17 cellular contexts compared by ENCODE assay signal in genomic region chr1:53291574-53291973, GRCh38. TPM values are rescaled to one million over a fixed set of nuclear protein-coding genes. Genes with fewer than 3 reads are reported as not detected.
A peak's percentile ranks its signal among the peaks of the same experiment; 100 is the strongest.
DNase-seq lines count a peak whose midpoint lies in the region; ATAC-seq and TF ChIP-seq lines count a peak whose summit lies in the region.
"Had no signal": no experiment of that assay in that cellular context is flagged by ENCODE, and none has a peak within 500 bp of the region (broad histone marks: within the 10 kb centered on the region; RNA-seq: fewer than 3 reads in every experiment).

No MANE protein-coding gene starts in this region.

- H3K4me1 ChIP-seq in sigmoid colon, result peaks cover 0 to 8% (median 0%) of the 10 kb centered on the region in 4 donors

- H3K36me3 Mint-ChIP-seq in effector memory CD8-positive, alpha-beta T cell (ENCODE audit: insufficient read depth), result no peaks in the 10 kb centered on the region

- TF ChIP-seq CTCF in 22Rv1 (IDR thresholded peaks at IDR 0.05) (0 out of 2 replicates have a peak, but pooled peaks have one; percentile 10), GM06990 (IDR thresholded peaks at IDR 0.05; ENCODE audit: insufficient read depth, low read length, poor library complexity, severe bottlenecking) (peak; percentile 13), sigmoid colon (IDR thresholded peaks at IDR 0.05) (no peak)

- DNase-seq in GM06990 (ENCODE audit: extremely low read depth, insufficient read length) (no peak), OCI-M1 (lab: John Stamatoyannopoulos, UW) (peak; percentile 48), SHP77 treated with DMSO at 0.1 percent for 48 hours (lab: John Stamatoyannopoulos, UW) (no peak), sigmoid colon (no peak)
- no peak for DNase-seq in effector memory CD8-positive, alpha-beta T cell
- DNase-seq: activated CD4-positive, alpha-beta T cell treated with anti-CD3 and anti-CD28 coated beads for 1 hour; activated T-cell treated with anti-CD3 and anti-CD28 coated beads, Interleukin-2, amount 50 U/mL, for 4 hours; adrenal gland; DMS53; hippocampal formation; NCI-H1048; stimulated activated CD4-positive, alpha-beta T cell treated with anti-CD3 and anti-CD28 coated beads, Interleukin-15, amount 100 ng/mL, for 24 hours had no signal

- peaks cover 24% of the 10 kb centered on the region for H3K36me3 ChIP-seq in GM06990 (ENCODE audit: control insufficient read depth, insufficient read depth, low read length)
- no peaks in the 10 kb centered on the region for H3K36me3 ChIP-seq in sigmoid colon
- H3K36me3 ChIP-seq: adrenal gland, esophagus muscularis mucosa, prostate gland had no signal

- H3K27me3 ChIP-seq in GM06990 (replicated peaks; ENCODE audit: control insufficient read depth, insufficient read depth, low read length) (no peaks in the 10 kb centered on the region), sigmoid colon (no peaks in the 10 kb centered on the region)
- H3K27me3 ChIP-seq: adrenal gland, esophagus muscularis mucosa had no signal

- no peaks in the 10 kb centered on the region for H3K9me3 ChIP-seq in sigmoid colon
- H3K9me3 ChIP-seq: adrenal gland, esophagus muscularis mucosa, prostate gland had no signal

- intact Hi-C loops in sigmoid colon (cut with DNase I), result no loop called here

- H3K27ac ChIP-seq in 22Rv1, result no peak overlapping the region
- H3K27ac ChIP-seq in sigmoid colon, result no peak overlapping the region
- H3K27ac ChIP-seq: adrenal gland, esophagus muscularis mucosa, prostate gland had no signal

- no peak overlapping the region for H3K4me3 ChIP-seq in GM06990 (replicated peaks; ENCODE audit: low read depth, low read length)
- no peak overlapping the region for H3K4me3 ChIP-seq in sigmoid colon
- H3K4me3 ChIP-seq: adrenal gland, esophagus muscularis mucosa, prostate gland had no signal

- H3K4me3 Mint-ChIP-seq in effector memory CD8-positive, alpha-beta T cell, result no peak overlapping the region
- H3K4me3 Mint-ChIP-seq: activated T-cell treated with anti-CD3 and anti-CD28 coated beads, Interleukin-2, amount 50 U/mL, for 4 hours had no signal

- peak overlapping the region; percentile 72 to 78 for H3K27ac Mint-ChIP-seq in effector memory CD8-positive, alpha-beta T cell

- no peak for TF ChIP-seq POLR2A in sigmoid colon (IDR thresholded peaks at IDR 0.05)

- no peak for ATAC-seq in effector memory CD8-positive, alpha-beta T cell (replicated peaks)
- ATAC-seq in GM18909 (IDR thresholded peaks at IDR 0.05; ENCODE audit: poor library complexity, unreplicated experiment), result no peak
- ATAC-seq in HG03342 (IDR thresholded peaks at IDR 0.05; ENCODE audit: unreplicated experiment), result no peak
- ATAC-seq: activated T-cell treated with anti-CD3 and anti-CD28 coated beads, Interleukin-2, amount 50 U/mL, for 4 hours had no signal

- no peak for TF ChIP-seq EP300 in sigmoid colon (IDR thresholded peaks at IDR 0.05)

- H3K27me3 Mint-ChIP-seq in effector memory CD8-positive, alpha-beta T cell, result no peaks in the 10 kb centered on the region

- H3K9me3 Mint-ChIP-seq in effector memory CD8-positive, alpha-beta T cell, result no peaks in the 10 kb centered on the region
- H3K9me3 Mint-ChIP-seq: activated T-cell treated with anti-CD3 and anti-CD28 coated beads, Interleukin-2, amount 50 U/mL, for 4 hours had no signal

- 95 to 97% methylated on average over 2 of the region's 2 CpGs for WGBS in sigmoid colon, 2 donors

- H3K4me1 Mint-ChIP-seq in effector memory CD8-positive, alpha-beta T cell (ENCODE audit: low read depth in 2 of 2), result peaks cover 33 to 35% of the 10 kb centered on the region in 2 donors

RNA-seq across cellular contexts. Expression of gene LRP8, which starts 36.3 kb away (rescaled TPM):
- total RNA-seq in sigmoid colon, result 1 to 10 TPM; 1.1 to 1.7 (median 1.2) TPM
- 1 to 10 TPM in 2 of 3 donors, under 1 TPM in 1; 0.69 to 7.8 (median 3.0) TPM for polyA plus RNA-seq in sigmoid colon

RNA-seq across cellular contexts. Expression of gene MAGOH, which starts 53.3 kb away (rescaled TPM):
- total RNA-seq in sigmoid colon, result 10 to 100 TPM; 12.2 to 46.4 (median 28.7) TPM
- polyA plus RNA-seq in sigmoid colon, result 10 to 100 TPM; 73.9 to 98.4 (median 95.0) TPM

Comparison
In these comparisons a context has a peak if more than half of its experiments do, and no peak if none do; other contexts are left out.
1. CTCF ChIP-seq: peak in 22Rv1 (single experiment) and GM06990 (single experiment); none in sigmoid colon (0 of 4).